Comparison of ENCODE assay signal across 8 cellular contexts in the genomic region with DNA sequence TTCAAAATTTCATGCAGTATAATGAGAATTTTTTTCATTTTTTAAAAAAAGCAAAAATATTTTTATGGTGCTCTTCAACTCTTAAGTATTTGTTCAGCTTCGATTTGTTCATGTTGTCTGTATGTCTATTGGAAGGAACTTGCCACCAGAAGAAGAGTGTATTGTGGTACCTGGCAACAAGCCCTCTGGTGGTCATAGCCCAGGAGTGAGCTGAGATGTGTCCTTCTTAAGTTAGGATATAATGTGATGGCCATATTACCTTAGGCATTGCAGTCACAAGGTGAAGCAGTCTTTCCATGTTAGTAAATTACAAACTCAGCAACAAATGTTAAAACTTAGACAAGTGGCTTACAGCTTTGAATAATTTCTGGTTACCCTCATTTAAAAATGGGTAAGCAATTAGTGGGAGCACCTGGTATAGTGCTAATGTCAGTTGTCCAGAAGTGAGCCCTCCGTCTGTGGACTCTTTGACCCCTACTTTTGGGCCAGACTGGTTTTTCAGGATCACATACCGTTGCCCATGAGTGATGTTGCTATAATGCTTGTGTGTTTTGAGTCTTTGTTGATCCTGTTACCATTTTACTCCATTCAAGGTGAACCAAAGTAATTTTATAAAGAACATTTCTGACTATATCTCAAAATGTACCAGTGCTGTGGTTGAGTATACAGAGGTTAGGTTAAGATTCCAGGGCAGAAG. TPM values are rescaled to one million over a fixed set of nuclear protein-coding genes. Genes with fewer than 3 reads are reported as not detected.
A peak's percentile ranks its signal among the peaks of the same experiment; 100 is the strongest.
DNase-seq lines count a peak whose midpoint lies in the region; ATAC-seq and TF ChIP-seq lines count a peak whose summit lies in the region.

No MANE protein-coding gene starts in this region.

- H2AFZ ChIP-seq in osteoblast (ENCODE audit: low read length) (no peak overlapping the region), GM23248 (no peak overlapping the region)

- no peaks in the 10 kb centered on the region for H3K9me2 ChIP-seq in GM23248 (ENCODE audit: insufficient read depth)

- no peak overlapping the region for H3K4me3 Mint-ChIP-seq in activated naive CD8-positive, alpha-beta T cell treated with anti-CD3 and anti-CD28 coated beads, Interleukin-2, amount 50 U/mL, for 24 hours
- H3K4me3 Mint-ChIP-seq in activated naive CD8-positive, alpha-beta T cell treated with anti-CD3 and anti-CD28 coated beads for 36 hours: no peak overlapping the region

- H3K9me3 ChIP-seq in osteoblast (ENCODE audit: low read depth, low read length) (no peaks in the 10 kb centered on the region), GM23248 (ENCODE audit: low read depth) (no peaks in the 10 kb centered on the region)

- WGBS in GM23248 (ENCODE audit: low coverage in 1 of 2, low lambda C conversion rate in 2 of 2, missing lambda C conversion rate in 2 of 2), 2 experiments: 95 to 99% methylated on average over 3 of the region's 3 CpGs

- TF ChIP-seq CTCF in osteoblast (IDR thresholded peaks at IDR 0.05; ENCODE audit: extremely low read depth, low read depth, low read length): peak; percentile 32

- H3K9ac ChIP-seq in GM23248: no peak overlapping the region

- H3K4me1 Mint-ChIP-seq in activated naive CD8-positive, alpha-beta T cell treated with anti-CD3 and anti-CD28 coated beads, Interleukin-2, amount 50 U/mL, for 24 hours: no peaks in the 10 kb centered on the region
- H3K4me1 Mint-ChIP-seq in activated naive CD8-positive, alpha-beta T cell treated with anti-CD3 and anti-CD28 coated beads for 36 hours: no peaks in the 10 kb centered on the region

- peak overlapping the region; percentile 7 for H3K27ac ChIP-seq in osteoblast (ENCODE audit: low read depth, low read length)
- no peak overlapping the region for H3K27ac ChIP-seq in GM23248

- peaks cover 20% of the 10 kb centered on the region for H3K36me3 ChIP-seq in osteoblast (ENCODE audit: insufficient read depth, low read length)
- H3K36me3 ChIP-seq in GM23248 (ENCODE audit: low read depth): peaks cover 8% of the 10 kb centered on the region; the same call in 1 of the 2 replicates

- peak; percentile 54 for ATAC-seq in activated naive CD8-positive, alpha-beta T cell treated with anti-CD3 and anti-CD28 coated beads, Interleukin-2, amount 50 U/mL, for 24 hours
- peak; percentile 70 for ATAC-seq in HG02852 (IDR thresholded peaks at IDR 0.05; ENCODE audit: unreplicated experiment)
- ATAC-seq in SK-N-SH treated with all-trans-retinoic acid at 6 μM for 48 hours: peak; percentile 61; the same call in 2 of the 3 replicates

- in situ Hi-C loops in GM23248 (cut with MboI): no loop called here

- H3K4me1 ChIP-seq in osteoblast (ENCODE audit: insufficient read depth, low read length): peaks cover 44% of the 10 kb centered on the region
- peaks cover 54% of the 10 kb centered on the region for H3K4me1 ChIP-seq in GM23248 (ENCODE audit: insufficient read depth)

- H3K4me2 ChIP-seq in osteoblast (ENCODE audit: insufficient read depth, low read length): no peak overlapping the region
- H3K4me2 ChIP-seq in GM23248 (ENCODE audit: unreplicated experiment): no peak overlapping the region

- H3F3A ChIP-seq in GM23248 (ENCODE audit: insufficient read depth): peaks cover 25% of the 10 kb centered on the region

- H3K27ac Mint-ChIP-seq in activated naive CD8-positive, alpha-beta T cell treated with anti-CD3 and anti-CD28 coated beads, Interleukin-2, amount 50 U/mL, for 24 hours: no peak overlapping the region
- no peak overlapping the region for H3K27ac Mint-ChIP-seq in activated naive CD8-positive, alpha-beta T cell treated with anti-CD3 and anti-CD28 coated beads for 36 hours

- H3K27me3 Mint-ChIP-seq in activated naive CD8-positive, alpha-beta T cell treated with anti-CD3 and anti-CD28 coated beads, Interleukin-2, amount 50 U/mL, for 24 hours: no peaks in the 10 kb centered on the region
- H3K27me3 Mint-ChIP-seq in activated naive CD8-positive, alpha-beta T cell treated with anti-CD3 and anti-CD28 coated beads for 36 hours: peaks cover 5% of the 10 kb centered on the region

- H3K9me3 Mint-ChIP-seq in activated naive CD8-positive, alpha-beta T cell treated with anti-CD3 and anti-CD28 coated beads, Interleukin-2, amount 50 U/mL, for 24 hours: no peaks in the 10 kb centered on the region
- H3K9me3 Mint-ChIP-seq in activated naive CD8-positive, alpha-beta T cell treated with anti-CD3 and anti-CD28 coated beads for 36 hours: no peaks in the 10 kb centered on the region

- H4K20me1 ChIP-seq in osteoblast (ENCODE audit: insufficient read depth, low read length): peaks cover 15% of the 10 kb centered on the region
- H4K20me1 ChIP-seq in GM23248 (ENCODE audit: insufficient read depth): no peaks in the 10 kb centered on the region

- DNase-seq in activated naive CD8-positive, alpha-beta T cell treated with anti-CD3 and anti-CD28 coated beads, Interleukin-2, amount 50 U/mL, for 24 hours: no peak
- no peak for DNase-seq in activated naive CD8-positive, alpha-beta T cell treated with anti-CD3 and anti-CD28 coated beads for 36 hours
- DNase-seq in osteoblast (ENCODE audit: insufficient read length, low spot score, missing footprints): peak; percentile 74
- DNase-seq in GM23248: no peak
- DNase-seq in HuH-7.5 (ENCODE audit: low spot score): no peak
- no peak for DNase-seq in GM19240 (ENCODE audit: insufficient read length, low spot score)

- H3K4me3 ChIP-seq in osteoblast (ENCODE audit: insufficient read depth, low read length) (no peak overlapping the region), GM23248 (no peak overlapping the region)

- peaks cover 89% of the 10 kb centered on the region for H3K79me2 ChIP-seq in osteoblast (ENCODE audit: insufficient read depth, low read length)
- peaks cover 98% of the 10 kb centered on the region for H3K79me2 ChIP-seq in GM23248 (ENCODE audit: insufficient read depth)

- no peaks in the 10 kb centered on the region for H3K36me3 Mint-ChIP-seq in activated naive CD8-positive, alpha-beta T cell treated with anti-CD3 and anti-CD28 coated beads, Interleukin-2, amount 50 U/mL, for 24 hours (ENCODE audit: low read depth)
- H3K36me3 Mint-ChIP-seq in activated naive CD8-positive, alpha-beta T cell treated with anti-CD3 and anti-CD28 coated beads for 36 hours: no peaks in the 10 kb centered on the region

- no peaks in the 10 kb centered on the region for H3K27me3 ChIP-seq in osteoblast (ENCODE audit: insufficient read depth, low read length)
- no peaks in the 10 kb centered on the region for H3K27me3 ChIP-seq in GM23248 (replicated peaks; ENCODE audit: insufficient read depth)

TF ChIP-seq in SK-N-SH treated with all-trans-retinoic acid at 6 μM for 48 hours, 23 proteins besides CTCF, POLR2A, EP300 and RAD21:
- TF ChIP-seq ZNF70 (CRISPR knock-in tag; IDR thresholded peaks at IDR 0.05) (no peak), ZFP30 (CRISPR knock-in tag; IDR thresholded peaks at IDR 0.05) (no peak), RARB (CRISPR knock-in tag; IDR thresholded peaks at IDR 0.05) (no peak), CSDC2 (CRISPR knock-in tag; IDR thresholded peaks at IDR 0.05) (no peak), TCF4 (CRISPR knock-in tag; IDR thresholded peaks at IDR 0.05; ENCODE audit: borderline replicate concordance) (no peak), ZC3H10 (CRISPR knock-in tag; IDR thresholded peaks at IDR 0.05) (no peak)
- TF ChIP-seq, protein P1, sequence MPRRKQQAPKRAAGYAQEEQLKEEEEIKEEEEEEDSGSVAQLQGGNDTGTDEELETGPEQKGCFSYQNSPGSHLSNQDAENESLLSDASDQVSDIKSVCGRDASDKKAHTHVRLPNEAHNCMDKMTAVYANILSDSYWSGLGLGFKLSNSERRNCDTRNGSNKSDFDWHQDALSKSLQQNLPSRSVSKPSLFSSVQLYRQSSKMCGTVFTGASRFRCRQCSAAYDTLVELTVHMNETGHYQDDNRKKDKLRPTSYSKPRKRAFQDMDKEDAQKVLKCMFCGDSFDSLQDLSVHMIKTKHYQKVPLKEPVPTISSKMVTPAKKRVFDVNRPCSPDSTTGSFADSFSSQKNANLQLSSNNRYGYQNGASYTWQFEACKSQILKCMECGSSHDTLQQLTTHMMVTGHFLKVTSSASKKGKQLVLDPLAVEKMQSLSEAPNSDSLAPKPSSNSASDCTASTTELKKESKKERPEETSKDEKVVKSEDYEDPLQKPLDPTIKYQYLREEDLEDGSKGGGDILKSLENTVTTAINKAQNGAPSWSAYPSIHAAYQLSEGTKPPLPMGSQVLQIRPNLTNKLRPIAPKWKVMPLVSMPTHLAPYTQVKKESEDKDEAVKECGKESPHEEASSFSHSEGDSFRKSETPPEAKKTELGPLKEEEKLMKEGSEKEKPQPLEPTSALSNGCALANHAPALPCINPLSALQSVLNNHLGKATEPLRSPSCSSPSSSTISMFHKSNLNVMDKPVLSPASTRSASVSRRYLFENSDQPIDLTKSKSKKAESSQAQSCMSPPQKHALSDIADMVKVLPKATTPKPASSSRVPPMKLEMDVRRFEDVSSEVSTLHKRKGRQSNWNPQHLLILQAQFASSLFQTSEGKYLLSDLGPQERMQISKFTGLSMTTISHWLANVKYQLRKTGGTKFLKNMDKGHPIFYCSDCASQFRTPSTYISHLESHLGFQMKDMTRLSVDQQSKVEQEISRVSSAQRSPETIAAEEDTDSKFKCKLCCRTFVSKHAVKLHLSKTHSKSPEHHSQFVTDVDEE (CRISPR knock-in tag; IDR thresholded peaks at IDR 0.05): no peak
- TF ChIP-seq, protein P2, sequence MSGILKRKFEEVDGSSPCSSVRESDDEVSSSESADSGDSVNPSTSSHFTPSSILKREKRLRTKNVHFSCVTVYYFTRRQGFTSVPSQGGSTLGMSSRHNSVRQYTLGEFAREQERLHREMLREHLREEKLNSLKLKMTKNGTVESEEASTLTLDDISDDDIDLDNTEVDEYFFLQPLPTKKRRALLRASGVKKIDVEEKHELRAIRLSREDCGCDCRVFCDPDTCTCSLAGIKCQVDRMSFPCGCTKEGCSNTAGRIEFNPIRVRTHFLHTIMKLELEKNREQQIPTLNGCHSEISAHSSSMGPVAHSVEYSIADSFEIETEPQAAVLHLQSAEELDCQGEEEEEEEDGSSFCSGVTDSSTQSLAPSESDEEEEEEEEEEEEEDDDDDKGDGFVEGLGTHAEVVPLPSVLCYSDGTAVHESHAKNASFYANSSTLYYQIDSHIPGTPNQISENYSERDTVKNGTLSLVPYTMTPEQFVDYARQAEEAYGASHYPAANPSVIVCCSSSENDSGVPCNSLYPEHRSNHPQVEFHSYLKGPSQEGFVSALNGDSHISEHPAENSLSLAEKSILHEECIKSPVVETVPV (CRISPR knock-in tag; IDR thresholded peaks at IDR 0.05): no peak

RNA-seq across cellular contexts. Expression of a gene that starts 57.4 kb away (rescaled TPM):
- total RNA-seq in activated naive CD8-positive, alpha-beta T cell treated with anti-CD3 and anti-CD28 coated beads for 36 hours: 10 to 100 TPM; 31.5 to 35.0 TPM
- 229 and 246 TPM in 2 replicates for total RNA-seq in osteoblast
- total RNA-seq in GM23248 (2014; rRNA removed; shearing (Covaris generic)): 197 and 211 TPM in 2 replicates
- 120 and 126 TPM in 2 replicates for polyA plus RNA-seq in GM23248 (2016; fragmentation: Nextera tagmentation; extraction: Ambion mirVana)
